ENCODE assay signal across 1 cellular context in the genomic region with DNA sequence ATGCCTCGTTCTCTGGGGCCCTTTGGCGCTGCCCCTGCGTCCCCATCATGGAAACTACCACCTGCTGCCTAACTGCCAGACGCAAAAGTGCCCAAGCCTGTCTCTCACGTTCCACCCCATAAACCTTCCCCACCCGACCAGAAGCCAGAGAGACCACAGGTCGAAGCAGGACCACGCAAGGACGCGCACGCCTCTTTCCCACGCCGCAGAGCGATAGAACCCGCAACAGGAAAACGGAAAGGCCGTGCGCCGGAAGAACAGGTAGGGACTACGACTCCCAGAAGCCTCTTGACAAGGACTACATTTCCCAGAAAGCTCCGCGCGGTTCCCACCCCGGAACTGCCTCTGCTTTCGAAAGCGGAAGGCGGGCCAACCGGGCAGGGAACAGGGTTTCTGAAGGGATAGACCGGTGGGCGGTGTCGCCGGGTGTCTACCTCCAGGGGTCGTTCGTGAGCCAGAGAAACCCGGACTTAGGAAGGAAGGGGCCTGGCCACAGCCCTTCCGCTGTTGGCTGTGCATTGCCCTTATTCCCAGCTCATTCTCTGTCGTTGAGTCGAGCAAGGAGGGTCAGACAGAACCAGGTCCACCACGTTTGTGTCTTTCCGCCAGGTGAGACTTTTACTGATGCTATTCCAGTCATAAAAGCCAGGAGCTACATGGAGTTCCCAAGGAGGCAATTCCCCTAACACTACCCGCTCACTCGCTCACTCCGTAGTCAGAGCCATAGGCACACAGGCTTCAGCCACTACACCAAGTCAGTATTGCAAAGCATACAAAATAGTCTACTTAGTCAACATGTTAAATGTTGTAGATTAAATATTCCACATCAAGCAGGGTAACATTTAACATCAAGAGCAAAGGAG.
TF ChIP-seq lines count a peak whose summit lies in the region.

No MANE protein-coding gene starts in this region.

TF ChIP-seq in GM12878, 131 proteins besides CTCF, POLR2A, EP300 and RAD21 (continued from another document and continues in another):
- peak; percentile 77 for TF ChIP-seq IRF5 (IDR thresholded peaks at IDR 0.05; ENCODE audit: borderline replicate concordance)
- TF ChIP-seq PKNOX1 (IDR thresholded peaks at IDR 0.05), result peak; percentile 37; the same call in 1 of the 2 replicates
- TF ChIP-seq SREBF1 (IDR thresholded peaks at IDR 0.05; ENCODE audit: low read length), result peak; percentile 89
- TF ChIP-seq SUZ12 (IDR thresholded peaks at IDR 0.05; ENCODE audit: unreplicated experiment), result no peak
- TF ChIP-seq FOS (IDR thresholded peaks at IDR 0.05; ENCODE audit: borderline replicate concordance, extremely low read depth, insufficient read length), result no peak
- TF ChIP-seq USF2 (IDR thresholded peaks at IDR 0.05; ENCODE audit: borderline replicate concordance, low read depth, low read length), result no peak
- TF ChIP-seq, protein P1, sequence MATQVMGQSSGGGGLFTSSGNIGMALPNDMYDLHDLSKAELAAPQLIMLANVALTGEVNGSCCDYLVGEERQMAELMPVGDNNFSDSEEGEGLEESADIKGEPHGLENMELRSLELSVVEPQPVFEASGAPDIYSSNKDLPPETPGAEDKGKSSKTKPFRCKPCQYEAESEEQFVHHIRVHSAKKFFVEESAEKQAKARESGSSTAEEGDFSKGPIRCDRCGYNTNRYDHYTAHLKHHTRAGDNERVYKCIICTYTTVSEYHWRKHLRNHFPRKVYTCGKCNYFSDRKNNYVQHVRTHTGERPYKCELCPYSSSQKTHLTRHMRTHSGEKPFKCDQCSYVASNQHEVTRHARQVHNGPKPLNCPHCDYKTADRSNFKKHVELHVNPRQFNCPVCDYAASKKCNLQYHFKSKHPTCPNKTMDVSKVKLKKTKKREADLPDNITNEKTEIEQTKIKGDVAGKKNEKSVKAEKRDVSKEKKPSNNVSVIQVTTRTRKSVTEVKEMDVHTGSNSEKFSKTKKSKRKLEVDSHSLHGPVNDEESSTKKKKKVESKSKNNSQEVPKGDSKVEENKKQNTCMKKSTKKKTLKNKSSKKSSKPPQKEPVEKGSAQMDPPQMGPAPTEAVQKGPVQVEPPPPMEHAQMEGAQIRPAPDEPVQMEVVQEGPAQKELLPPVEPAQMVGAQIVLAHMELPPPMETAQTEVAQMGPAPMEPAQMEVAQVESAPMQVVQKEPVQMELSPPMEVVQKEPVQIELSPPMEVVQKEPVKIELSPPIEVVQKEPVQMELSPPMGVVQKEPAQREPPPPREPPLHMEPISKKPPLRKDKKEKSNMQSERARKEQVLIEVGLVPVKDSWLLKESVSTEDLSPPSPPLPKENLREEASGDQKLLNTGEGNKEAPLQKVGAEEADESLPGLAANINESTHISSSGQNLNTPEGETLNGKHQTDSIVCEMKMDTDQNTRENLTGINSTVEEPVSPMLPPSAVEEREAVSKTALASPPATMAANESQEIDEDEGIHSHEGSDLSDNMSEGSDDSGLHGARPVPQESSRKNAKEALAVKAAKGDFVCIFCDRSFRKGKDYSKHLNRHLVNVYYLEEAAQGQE (IDR thresholded peaks at IDR 0.05; ENCODE audit: low read depth, low read length), result no peak
- no peak for TF ChIP-seq TBL1XR1 (IDR thresholded peaks at IDR 0.05; ENCODE audit: low read depth, low read length)
- 0 out of 2 replicates have a peak, but pooled peaks have one; percentile 4 for TF ChIP-seq RFX5 (IDR thresholded peaks at IDR 0.05; ENCODE audit: low read depth, low read length)
- TF ChIP-seq MYB (IDR thresholded peaks at IDR 0.05; ENCODE audit: borderline replicate concordance, low read depth, low read length), result no peak
- 0 out of 4 replicates have a peak, but pooled peaks of 1 of the 2 experiments have one; percentile 43 for TF ChIP-seq SRF (IDR thresholded peaks at IDR 0.05; ENCODE audit: low read depth in 2 of 2, low read length in 2 of 2)
- TF ChIP-seq SMARCA5 (IDR thresholded peaks at IDR 0.05), result peak; percentile 90
- TF ChIP-seq, protein P2, sequence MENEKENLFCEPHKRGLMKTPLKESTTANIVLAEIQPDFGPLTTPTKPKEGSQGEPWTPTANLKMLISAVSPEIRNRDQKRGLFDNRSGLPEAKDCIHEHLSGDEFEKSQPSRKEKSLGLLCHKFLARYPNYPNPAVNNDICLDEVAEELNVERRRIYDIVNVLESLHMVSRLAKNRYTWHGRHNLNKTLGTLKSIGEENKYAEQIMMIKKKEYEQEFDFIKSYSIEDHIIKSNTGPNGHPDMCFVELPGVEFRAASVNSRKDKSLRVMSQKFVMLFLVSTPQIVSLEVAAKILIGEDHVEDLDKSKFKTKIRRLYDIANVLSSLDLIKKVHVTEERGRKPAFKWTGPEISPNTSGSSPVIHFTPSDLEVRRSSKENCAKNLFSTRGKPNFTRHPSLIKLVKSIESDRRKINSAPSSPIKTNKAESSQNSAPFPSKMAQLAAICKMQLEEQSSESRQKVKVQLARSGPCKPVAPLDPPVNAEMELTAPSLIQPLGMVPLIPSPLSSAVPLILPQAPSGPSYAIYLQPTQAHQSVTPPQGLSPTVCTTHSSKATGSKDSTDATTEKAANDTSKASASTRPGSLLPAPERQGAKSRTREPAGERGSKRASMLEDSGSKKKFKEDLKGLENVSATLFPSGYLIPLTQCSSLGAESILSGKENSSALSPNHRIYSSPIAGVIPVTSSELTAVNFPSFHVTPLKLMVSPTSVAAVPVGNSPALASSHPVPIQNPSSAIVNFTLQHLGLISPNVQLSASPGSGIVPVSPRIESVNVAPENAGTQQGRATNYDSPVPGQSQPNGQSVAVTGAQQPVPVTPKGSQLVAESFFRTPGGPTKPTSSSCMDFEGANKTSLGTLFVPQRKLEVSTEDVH (IDR thresholded peaks at IDR 0.05; ENCODE audit: low read depth, partially characterized antibody), result peak; percentile 76
- TF ChIP-seq ZZZ3 (IDR thresholded peaks at IDR 0.05; ENCODE audit: control insufficient read depth, insufficient read length, low read depth), result no peak
- TF ChIP-seq HCFC1 (IDR thresholded peaks at IDR 0.05; ENCODE audit: low read length), result peak; percentile 99
- TF ChIP-seq, protein P3, sequence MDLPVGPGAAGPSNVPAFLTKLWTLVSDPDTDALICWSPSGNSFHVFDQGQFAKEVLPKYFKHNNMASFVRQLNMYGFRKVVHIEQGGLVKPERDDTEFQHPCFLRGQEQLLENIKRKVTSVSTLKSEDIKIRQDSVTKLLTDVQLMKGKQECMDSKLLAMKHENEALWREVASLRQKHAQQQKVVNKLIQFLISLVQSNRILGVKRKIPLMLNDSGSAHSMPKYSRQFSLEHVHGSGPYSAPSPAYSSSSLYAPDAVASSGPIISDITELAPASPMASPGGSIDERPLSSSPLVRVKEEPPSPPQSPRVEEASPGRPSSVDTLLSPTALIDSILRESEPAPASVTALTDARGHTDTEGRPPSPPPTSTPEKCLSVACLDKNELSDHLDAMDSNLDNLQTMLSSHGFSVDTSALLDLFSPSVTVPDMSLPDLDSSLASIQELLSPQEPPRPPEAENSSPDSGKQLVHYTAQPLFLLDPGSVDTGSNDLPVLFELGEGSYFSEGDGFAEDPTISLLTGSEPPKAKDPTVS (IDR thresholded peaks at IDR 0.05; ENCODE audit: low read depth, low read length), result no peak
- peak; percentile 95 for TF ChIP-seq MXI1 (IDR thresholded peaks at IDR 0.05; ENCODE audit: low read depth, low read length)
- TF ChIP-seq MEF2B (IDR thresholded peaks at IDR 0.05; ENCODE audit: partially characterized antibody, poor library complexity, severe bottlenecking), result peak; percentile 51
- no peak for TF ChIP-seq CHD4 (IDR thresholded peaks at IDR 0.05)
- peak; percentile 66 for TF ChIP-seq SP1 (IDR thresholded peaks at IDR 0.05; ENCODE audit: low read depth, low read length)
- TF ChIP-seq ZNF217 (IDR thresholded peaks at IDR 0.05), result no peak
- no peak for TF ChIP-seq PAX8 (IDR thresholded peaks at IDR 0.05)
- TF ChIP-seq TCF3 (IDR thresholded peaks at IDR 0.05; ENCODE audit: borderline replicate concordance, insufficient read depth, low read depth, low read length), result no peak
- TF ChIP-seq ZNF24 (IDR thresholded peaks at IDR 0.05), result 0 out of 2 replicates have a peak, but pooled peaks have one; percentile 6
- TF ChIP-seq, protein P4, sequence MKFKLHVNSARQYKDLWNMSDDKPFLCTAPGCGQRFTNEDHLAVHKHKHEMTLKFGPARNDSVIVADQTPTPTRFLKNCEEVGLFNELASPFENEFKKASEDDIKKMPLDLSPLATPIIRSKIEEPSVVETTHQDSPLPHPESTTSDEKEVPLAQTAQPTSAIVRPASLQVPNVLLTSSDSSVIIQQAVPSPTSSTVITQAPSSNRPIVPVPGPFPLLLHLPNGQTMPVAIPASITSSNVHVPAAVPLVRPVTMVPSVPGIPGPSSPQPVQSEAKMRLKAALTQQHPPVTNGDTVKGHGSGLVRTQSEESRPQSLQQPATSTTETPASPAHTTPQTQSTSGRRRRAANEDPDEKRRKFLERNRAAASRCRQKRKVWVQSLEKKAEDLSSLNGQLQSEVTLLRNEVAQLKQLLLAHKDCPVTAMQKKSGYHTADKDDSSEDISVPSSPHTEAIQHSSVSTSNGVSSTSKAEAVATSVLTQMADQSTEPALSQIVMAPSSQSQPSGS (IDR thresholded peaks at IDR 0.05; ENCODE audit: low read length), result no peak
- no peak for TF ChIP-seq HDAC6 (IDR thresholded peaks at IDR 0.05; ENCODE audit: unreplicated experiment)
- peak; percentile 98 for TF ChIP-seq GABPA (IDR thresholded peaks at IDR 0.05; ENCODE audit: low read depth)
- TF ChIP-seq POLR2AphosphoS5 (IDR thresholded peaks at IDR 0.05; ENCODE audit: low read length), result peak; percentile 83
- TF ChIP-seq KAT2A (conservative IDR thresholded peaks at IDR 0.05; ENCODE audit: control insufficient read depth, low read depth, low read length), result no peak
- peak; percentile 75; the same call in 1 of the 2 replicates for TF ChIP-seq FOXM1 (IDR thresholded peaks at IDR 0.05; ENCODE audit: low read depth, low read length)
- peak; percentile 91 for TF ChIP-seq NR2C1 (IDR thresholded peaks at IDR 0.05)
- TF ChIP-seq, protein P5, sequence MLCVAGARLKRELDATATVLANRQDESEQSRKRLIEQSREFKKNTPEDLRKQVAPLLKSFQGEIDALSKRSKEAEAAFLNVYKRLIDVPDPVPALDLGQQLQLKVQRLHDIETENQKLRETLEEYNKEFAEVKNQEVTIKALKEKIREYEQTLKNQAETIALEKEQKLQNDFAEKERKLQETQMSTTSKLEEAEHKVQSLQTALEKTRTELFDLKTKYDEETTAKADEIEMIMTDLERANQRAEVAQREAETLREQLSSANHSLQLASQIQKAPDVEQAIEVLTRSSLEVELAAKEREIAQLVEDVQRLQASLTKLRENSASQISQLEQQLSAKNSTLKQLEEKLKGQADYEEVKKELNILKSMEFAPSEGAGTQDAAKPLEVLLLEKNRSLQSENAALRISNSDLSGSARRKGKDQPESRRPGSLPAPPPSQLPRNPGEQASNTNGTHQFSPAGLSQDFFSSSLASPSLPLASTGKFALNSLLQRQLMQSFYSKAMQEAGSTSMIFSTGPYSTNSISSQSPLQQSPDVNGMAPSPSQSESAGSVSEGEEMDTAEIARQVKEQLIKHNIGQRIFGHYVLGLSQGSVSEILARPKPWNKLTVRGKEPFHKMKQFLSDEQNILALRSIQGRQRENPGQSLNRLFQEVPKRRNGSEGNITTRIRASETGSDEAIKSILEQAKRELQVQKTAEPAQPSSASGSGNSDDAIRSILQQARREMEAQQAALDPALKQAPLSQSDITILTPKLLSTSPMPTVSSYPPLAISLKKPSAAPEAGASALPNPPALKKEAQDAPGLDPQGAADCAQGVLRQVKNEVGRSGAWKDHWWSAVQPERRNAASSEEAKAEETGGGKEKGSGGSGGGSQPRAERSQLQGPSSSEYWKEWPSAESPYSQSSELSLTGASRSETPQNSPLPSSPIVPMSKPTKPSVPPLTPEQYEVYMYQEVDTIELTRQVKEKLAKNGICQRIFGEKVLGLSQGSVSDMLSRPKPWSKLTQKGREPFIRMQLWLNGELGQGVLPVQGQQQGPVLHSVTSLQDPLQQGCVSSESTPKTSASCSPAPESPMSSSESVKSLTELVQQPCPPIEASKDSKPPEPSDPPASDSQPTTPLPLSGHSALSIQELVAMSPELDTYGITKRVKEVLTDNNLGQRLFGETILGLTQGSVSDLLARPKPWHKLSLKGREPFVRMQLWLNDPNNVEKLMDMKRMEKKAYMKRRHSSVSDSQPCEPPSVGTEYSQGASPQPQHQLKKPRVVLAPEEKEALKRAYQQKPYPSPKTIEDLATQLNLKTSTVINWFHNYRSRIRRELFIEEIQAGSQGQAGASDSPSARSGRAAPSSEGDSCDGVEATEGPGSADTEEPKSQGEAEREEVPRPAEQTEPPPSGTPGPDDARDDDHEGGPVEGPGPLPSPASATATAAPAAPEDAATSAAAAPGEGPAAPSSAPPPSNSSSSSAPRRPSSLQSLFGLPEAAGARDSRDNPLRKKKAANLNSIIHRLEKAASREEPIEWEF (IDR thresholded peaks at IDR 0.05; ENCODE audit: insufficient replicate concordance, low read depth, low read length), result no peak
- peak; percentile 79 for TF ChIP-seq POLR2AphosphoS2 (IDR thresholded peaks at IDR 0.05; ENCODE audit: low read depth, low read length)
